9 cellular contexts compared by ENCODE assay signal in genomic region chr17:17681744-17682292, GRCh38. TPM values are rescaled to one million over a fixed set of nuclear protein-coding genes. Genes with fewer than 3 reads are reported as not detected.
DNase-seq lines count a peak whose midpoint lies in the region; ATAC-seq, FAIRE-seq and TF ChIP-seq lines count a peak whose summit lies in the region.
"Had no signal": no experiment of that assay in that cellular context is flagged by ENCODE, and none has a peak within 500 bp of the region (broad histone marks: within the 10 kb centered on the region; RNA-seq: fewer than 3 reads in every experiment).

No MANE protein-coding gene starts in this region.

- H4K20me1 ChIP-seq in H9 (ENCODE audit: control insufficient read depth, insufficient read depth, insufficient read length), result peaks cover 2% of the 10 kb centered on the region
- peaks cover 5% of the 10 kb centered on the region for H4K20me1 ChIP-seq in keratinocyte (ENCODE audit: control insufficient read depth, extremely low read depth, insufficient read depth, low read length)

- H3K4me2 ChIP-seq in H9 (ENCODE audit: insufficient read depth, insufficient read length, low read length), result peak overlapping the region; percentile 33
- H3K4me2 ChIP-seq in keratinocyte (ENCODE audit: control insufficient read depth, extremely low read depth, insufficient read depth, low read depth, low read length), result peak overlapping the region; percentile 95

- no peak overlapping the region for H2BK5ac ChIP-seq in H9 (ENCODE audit: insufficient read length, low read length)

- H3K27ac Mint-ChIP-seq in H9 (peak overlapping the region in 1 of 3 experiments; percentile 55; a peak in 1 of 7 replicates), brain (peak overlapping the region; percentile 60 to 94 (median 93))

- H3K4me1 Mint-ChIP-seq in H9 (peaks cover 19 to 36% of the 10 kb centered on the region in 2 experiments), brain (peaks cover 44% of the 10 kb centered on the region)

- H4K8ac ChIP-seq in H9 (replicated peaks; ENCODE audit: insufficient read length, low read depth, low read length), result no peak overlapping the region

- H3K9me3 Mint-ChIP-seq in H9 (no peaks in the 10 kb centered on the region; a peak in 2 of 5 replicates), brain (peaks cover 0 to 3% (median 0%) of the 10 kb centered on the region in 5 experiments)

- no peak overlapping the region for H3K18ac ChIP-seq in H9 (ENCODE audit: insufficient read length, low read depth, low read length)

- H3K9me3 ChIP-seq in H9 (ENCODE audit: control insufficient read depth, low read depth, low read length), result no peaks in the 10 kb centered on the region
- no peaks in the 10 kb centered on the region for H3K9me3 ChIP-seq in RWPE2 (ENCODE audit: severe bottlenecking)
- H3K9me3 ChIP-seq in keratinocyte (ENCODE audit: control insufficient read depth, low read depth, low read length), result no peaks in the 10 kb centered on the region

- H3K56ac ChIP-seq in H9 (ENCODE audit: insufficient read length, low read depth, low read length), result no peak overlapping the region

- H3K23me2 ChIP-seq in H9 (ENCODE audit: insufficient read length, low read depth, low read length, poor library complexity, severe bottlenecking), result peaks cover 9% of the 10 kb centered on the region

- ATAC-seq in RWPE2 (ENCODE audit: low read depth), result no peak

- H2AK5ac ChIP-seq in H9 (ENCODE audit: insufficient read length, low read length), result no peak overlapping the region

- H3K27me3 ChIP-seq in H9 (ENCODE audit: insufficient read depth, low read length) (peaks cover 71% of the 10 kb centered on the region; the same call in 1 of the 2 replicates), RWPE2 (ENCODE audit: insufficient read depth, poor library complexity, severe bottlenecking) (no peaks in the 10 kb centered on the region), keratinocyte (ENCODE audit: control insufficient read depth, extremely low read depth, insufficient read depth, low read length) (no peaks in the 10 kb centered on the region)

- peak overlapping the region; percentile 72 for H3K4me3 ChIP-seq in GM08714 (ENCODE audit: low read length)
- H3K4me3 ChIP-seq in RWPE2 (ENCODE audit: severe bottlenecking), result peak overlapping the region; percentile 99
- peak overlapping the region; percentile 77 to 87 (median 84) for H3K4me3 ChIP-seq in keratinocyte (ENCODE audit: control insufficient read depth in 2 of 3, extremely low read depth in 1 of 3, insufficient read depth in 2 of 3, low read depth in 1 of 3, low read length in 3 of 3)

- H4K91ac ChIP-seq in H9 (ENCODE audit: insufficient read length, low read depth, low read length), result no peak overlapping the region

- H3K36me3 Mint-ChIP-seq in H9 (ENCODE audit: insufficient read depth in 1 of 3, low read depth in 3 of 3) (no peaks in the 10 kb centered on the region), brain (no peaks in the 10 kb centered on the region)

- H3K4me3 Mint-ChIP-seq in H9 (peak overlapping the region; percentile 41 to 80), brain (peak overlapping the region; percentile 83 to 91 (median 89))

- no CpG with 5 or more reads among the region's 68 CpGs for WGBS in H9 (ENCODE audit: extremely low coverage, insufficient read length, low lambda C conversion rate)

- no peak overlapping the region for H3K4ac ChIP-seq in H9 (ENCODE audit: low read depth, low read length)

- DNase-seq in H9, result no peak
- DNase-seq in RWPE2 (ENCODE audit: low spot score), result no peak
- no peak for DNase-seq in keratinocyte (ENCODE audit: low read depth, low spot score)
- DNase-seq in stimulated activated CD4-positive, alpha-beta T cell treated with anti-CD3 and anti-CD28 coated beads, Interleukin-4, amount 100 ng/mL, for 48 hours (ENCODE audit: low read depth in 2 of 2), result peak; percentile 18 to 42
- no peak for DNase-seq in AML-193 (lab: John Stamatoyannopoulos, UW)
- no peak for DNase-seq in HTR-8/SVneo (ENCODE audit: insufficient read length, low spot score)

- H3K79me2 ChIP-seq in H9 (ENCODE audit: insufficient read depth, low read length) (no peaks in the 10 kb centered on the region), keratinocyte (ENCODE audit: control insufficient read depth, insufficient read depth, low read length) (peaks cover 46% of the 10 kb centered on the region)

- H2BK120ac ChIP-seq in H9 (ENCODE audit: low read depth, low read length, poor library complexity, severe bottlenecking), result no peak overlapping the region

- H4K5ac ChIP-seq in H9 (ENCODE audit: insufficient read length, low read depth, low read length), result no peak overlapping the region

- no peaks in the 10 kb centered on the region for H3K79me1 ChIP-seq in H9 (ENCODE audit: insufficient read depth, low read depth, low read length, poor library complexity, severe bottlenecking)

- no peak overlapping the region for H2BK20ac ChIP-seq in H9 (ENCODE audit: low read depth, low read length, poor library complexity, severe bottlenecking)

- H3T11ph ChIP-seq in H9 (ENCODE audit: low read length), result no peak overlapping the region

- H2BK15ac ChIP-seq in H9 (ENCODE audit: low read depth, low read length), result no peak overlapping the region

- FAIRE-seq in keratinocyte (lab: Jason Lieb, UNC), result no peak
- no peak for FAIRE-seq in HTR-8/SVneo (lab: Jason Lieb, UNC)
- FAIRE-seq: TTC549 had no signal

- H2AFZ ChIP-seq in H9 (ENCODE audit: low read length) (no peak overlapping the region), keratinocyte (ENCODE audit: control insufficient read depth, low read length) (no peak overlapping the region)

- H3K9ac ChIP-seq in H9 (ENCODE audit: extremely low read depth, insufficient read length, low read length) (no peak overlapping the region), keratinocyte (ENCODE audit: control insufficient read depth, extremely low read depth, insufficient read depth, low read length) (peak overlapping the region; percentile 91)

- H3K9me1 ChIP-seq in keratinocyte (ENCODE audit: control insufficient read depth, extremely low read depth, insufficient read depth, low read length), result no peaks in the 10 kb centered on the region

- H3K14ac ChIP-seq in H9 (ENCODE audit: insufficient read depth, low read length), result no peak overlapping the region

- no peak overlapping the region for H3K27ac ChIP-seq in H9 (ENCODE audit: insufficient read length, low read depth, low read length)
- H3K27ac ChIP-seq in RWPE2 (ENCODE audit: poor library complexity, severe bottlenecking), result peak overlapping the region; percentile 98
- peak overlapping the region; percentile 87 for H3K27ac ChIP-seq in keratinocyte (ENCODE audit: control insufficient read depth, insufficient read depth, low read length)

- no peak overlapping the region for H2BK12ac ChIP-seq in H9 (ENCODE audit: insufficient read length, low read depth, low read length)

- H3K23ac ChIP-seq in H9 (ENCODE audit: insufficient read length, low read depth, low read length), result no peak overlapping the region

- dilution Hi-C loops in keratinocyte (cut with MboI; ENCODE audit: extremely low pct_ligation_motif_present, low sequenced_read_pairs), result no loop called here

- H3K4me1 ChIP-seq in H9 (ENCODE audit: insufficient read depth, low read length) (peaks cover 8% of the 10 kb centered on the region; the same call in 1 of the 2 replicates), RWPE2 (ENCODE audit: insufficient read depth, poor library complexity, severe bottlenecking) (peaks cover 34% of the 10 kb centered on the region), keratinocyte (ENCODE audit: control insufficient read depth, extremely low read depth, insufficient read depth, low read length) (peaks cover 39% of the 10 kb centered on the region)

- peaks cover 93% of the 10 kb centered on the region for H3K27me3 Mint-ChIP-seq in H9 (ENCODE audit: low read depth)
- H3K27me3 Mint-ChIP-seq in brain, result peaks cover 9% of the 10 kb centered on the region

- TF ChIP-seq CTCF in H9 (conservative IDR thresholded peaks at IDR 0.05) (no peak), RWPE2 (IDR thresholded peaks at IDR 0.05; ENCODE audit: poor library complexity, severe bottlenecking) (no peak), brain (conservative IDR thresholded peaks at IDR 0.05) (no peak), keratinocyte (optimal IDR thresholded peaks at IDR 0.05 in 1 of 3, IDR thresholded peaks at IDR 0.05 in 1 of 3, conservative IDR thresholded peaks at IDR 0.05 in 1 of 3; ENCODE audit: extremely low read depth in 1 of 3, insufficient read depth in 2 of 3, low read length in 3 of 3) (peak in 1 of 3 experiments; percentile 38)

- H3K36me3 ChIP-seq in RWPE2 (ENCODE audit: low read depth) (peaks cover 9% of the 10 kb centered on the region), keratinocyte (ENCODE audit: control insufficient read depth in 2 of 2, extremely low read depth in 1 of 2, insufficient read depth in 2 of 2, low read length in 2 of 2) (no peaks in the 10 kb centered on the region)

RNA-seq across cellular contexts. Expression of gene RAI1, which starts 0.6 kb away (rescaled TPM):
- total RNA-seq in H9 (2021), result 1.5 and 1.9 TPM in 2 replicates
- polyA plus RNA-seq in brain (ENCODE audit: insufficient read depth, low read depth, low replicate concordance), result 22.1 TPM
- 2.6 to 3.8 TPM (median 3.2 TPM) in 3 replicates for polyA plus RNA-seq in keratinocyte
- 4.4 TPM for polyA plus RNA-seq in keratinocyte (2011; ENCODE audit: low read depth)
- polyA plus RNA-seq in keratinocyte (2011; cell fraction: cytosol; rRNA removed), result 1.5 and 4.3 TPM in 2 replicates
- polyA plus RNA-seq in keratinocyte (2011; cell fraction: nucleus; rRNA removed), result 12.7 and 22.4 TPM in 2 replicates
- 7.9 and 17.1 TPM in 2 replicates for polyA plus RNA-seq in keratinocyte (2012; ENCODE audit: low replicate concordance)
- 7.0 to 17.7 TPM (median 7.2 TPM) in 3 replicates for polyA minus RNA-seq in keratinocyte
- 12.1 TPM for polyA minus RNA-seq in keratinocyte (2011; cell fraction: cytosol; rRNA and poly(A)+ RNA removed)
- 16.7 and 20.6 TPM in 2 replicates for polyA minus RNA-seq in keratinocyte (2011; cell fraction: nucleus; rRNA and poly(A)+ RNA removed)

Comparison
In these comparisons a context has a peak if more than half of its experiments do, and no peak if none do; other contexts are left out.
1. DNase-seq: peak in stimulated activated CD4-positive, alpha-beta T cell treated with anti-CD3 and anti-CD28 coated beads, Interleukin-4, amount 100 ng/mL, for 48 hours (2 of 2); none in H9 (single experiment), RWPE2 (single experiment), keratinocyte (single experiment), AML-193 (0 of 2) and HTR-8/SVneo (single experiment).
2. Peak in every context shown above with its lines, with median percentiles within 50 percentile points of each other: H3K4me3 ChIP-seq.